In the genomic region with DNA sequence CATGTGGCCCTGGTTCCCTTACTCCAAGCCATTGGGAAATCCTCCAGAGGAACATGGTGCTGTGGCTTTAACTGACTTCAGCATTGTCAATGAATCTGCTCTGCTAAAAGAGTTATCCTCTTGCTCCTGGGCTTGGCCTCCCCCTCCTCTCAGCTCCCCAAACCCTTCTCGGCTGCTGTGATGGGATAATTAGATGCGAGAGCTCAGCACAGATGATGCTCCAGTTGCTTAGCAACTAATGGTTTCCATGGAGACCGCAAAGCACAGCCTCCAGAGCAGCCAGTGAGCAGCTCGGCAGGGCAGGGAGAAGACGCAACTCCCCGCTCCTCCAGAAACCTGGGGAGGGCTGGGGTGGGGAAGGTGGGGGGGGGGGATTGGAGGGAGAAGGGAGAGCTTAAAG, we compare ENCODE assay signal across 13 cellular contexts. TPM values are rescaled to one million over a fixed set of nuclear protein-coding genes. Genes with fewer than 3 reads are reported as not detected.
A peak's percentile ranks its signal among the peaks of the same experiment; 100 is the strongest.
DNase-seq lines count a peak whose midpoint lies in the region; TF ChIP-seq lines count a peak whose summit lies in the region.
"Had no signal": no experiment of that assay in that cellular context is flagged by ENCODE, and none has a peak within 500 bp of the region (broad histone marks: within the 10 kb centered on the region; RNA-seq: fewer than 3 reads in every experiment).

No MANE protein-coding gene starts in this region.

- H3K4me1 Mint-ChIP-seq in immature natural killer cell, result peaks cover 2 to 6% of the 10 kb centered on the region in 2 donors

- no TSS peak for BruUV-seq in A673 (replicated peaks; lab: Mats Ljungman, UMichigan)

- no peak for TF ChIP-seq CTCF in A673 (conservative IDR thresholded peaks at IDR 0.05; ENCODE audit: low read depth, low read length)

- H3K4me3 ChIP-seq in A673 (ENCODE audit: low read depth, low read length, poor library complexity, severe bottlenecking), result no peak overlapping the region
- H3K4me3 ChIP-seq: GM12878 had no signal

- H3K4me3 Mint-ChIP-seq in immature natural killer cell, result no peak overlapping the region
- H3K4me3 Mint-ChIP-seq: activated naive CD8-positive, alpha-beta T cell treated with anti-CD3 and anti-CD28 coated beads, Interleukin-2, amount 10 ng/mL, durations not matched to agents 7 days and 5 days; memory B cell had no signal

- intact Hi-C loops in A673 (cut with micrococcal nuclease; ENCODE audit: unreplicated experiment), result no loop called here

- H3K27ac Mint-ChIP-seq in immature natural killer cell, result no peak overlapping the region
- H3K27ac Mint-ChIP-seq: activated naive CD8-positive, alpha-beta T cell treated with anti-CD3 and anti-CD28 coated beads, Interleukin-2, amount 10 ng/mL, durations not matched to agents 7 days and 5 days; memory B cell had no signal

- CTCF ChIA-PET in A673 (lab: Charles Lee), result interaction anchor here (0.8 kb wide), 1 partner anchor 25 kb away, joined by 17 read pairs; no protein-coding TSS in a partner anchor

- H3K27ac ChIP-seq in A673 (ENCODE audit: low read depth, low read length, poor library complexity, severe bottlenecking), result no peak overlapping the region

- POLR2A ChIA-PET in A673 (lab: Charles Lee; ENCODE audit: low non-redundant PET), result no interaction called here

- no peaks in the 10 kb centered on the region for H3K27me3 ChIP-seq in A673 (replicated peaks; ENCODE audit: insufficient read depth, low read depth, low read length, poor library complexity)

- H3K36me3 ChIP-seq in A673 (ENCODE audit: insufficient read depth, low read length, poor library complexity, severe bottlenecking), result no peaks in the 10 kb centered on the region

- no peaks in the 10 kb centered on the region for H3K36me3 Mint-ChIP-seq in immature natural killer cell
- H3K36me3 Mint-ChIP-seq: activated naive CD8-positive, alpha-beta T cell treated with anti-CD3 and anti-CD28 coated beads, Interleukin-2, amount 10 ng/mL, durations not matched to agents 7 days and 5 days; memory B cell had no signal

- peak; percentile 59 for DNase-seq in A673 (ENCODE audit: low spot score)
- DNase-seq in HT1080 (ENCODE audit: low read depth), result peak; percentile 26
- DNase-seq in NCI-H748 treated with DMSO at 0.1 percent for 48 hours (lab: John Stamatoyannopoulos, UW), result peak; percentile 77
- peak; percentile 20 for DNase-seq in fibroblast of peridontal ligament (ENCODE audit: extremely low read depth)
- no peak for DNase-seq in MV-4-11 (lab: John Stamatoyannopoulos, UW)
- no peak for DNase-seq in UCSD-AML1 (lab: John Stamatoyannopoulos, UW; ENCODE audit: unreplicated experiment)
- no peak for DNase-seq in immature natural killer cell
- no peak for DNase-seq in LoVo (ENCODE audit: low spot score)
- DNase-seq: activated CD4-positive, alpha-beta T cell treated with anti-CD3 and anti-CD28 coated beads for 1 hour; activated naive CD8-positive, alpha-beta T cell treated with anti-CD3 and anti-CD28 coated beads, Interleukin-2, amount 10 ng/mL, durations not matched to agents 7 days and 5 days had no signal

- peaks cover 1 to 11% (median 7%) of the 10 kb centered on the region in 3 donors for H3K27me3 Mint-ChIP-seq in immature natural killer cell (ENCODE audit: low read depth in 3 of 3)

- H3K4me1 ChIP-seq in A673 (ENCODE audit: insufficient read depth, low read length, poor library complexity, severe bottlenecking), result no peaks in the 10 kb centered on the region

- H3K9me3 ChIP-seq in A673 (ENCODE audit: low read depth, low read length, poor library complexity, severe bottlenecking), result no peaks in the 10 kb centered on the region

- no peaks in the 10 kb centered on the region for H3K9me3 Mint-ChIP-seq in immature natural killer cell
- H3K9me3 Mint-ChIP-seq: activated naive CD8-positive, alpha-beta T cell treated with anti-CD3 and anti-CD28 coated beads, Interleukin-2, amount 10 ng/mL, durations not matched to agents 7 days and 5 days; memory B cell had no signal

RNA-seq across cellular contexts. Expression of a gene that starts 2.8 kb away (rescaled TPM):
- not detected in 2 replicates for total RNA-seq in A673 (2021)
- not detected in 2 replicates for total RNA-seq in HT1080 (2014; rRNA removed; shearing (Covaris generic))
- not detected in 2 replicates for polyA plus RNA-seq in HT1080 (2015; cell fraction: cytosol; rRNA removed)
- not detected in 2 replicates for polyA plus RNA-seq in HT1080 (2015; cell fraction: nucleus; rRNA removed)
- 1 to 10 TPM in 1 of 3 donors, under 1 TPM in 1, not detected in 1; 0.81 to 1.4 TPM for polyA plus RNA-seq in immature natural killer cell
- total RNA-seq: subcutaneous adipose tissue had no signal

RNA-seq across cellular contexts. Expression of a gene that starts 18.3 kb away (rescaled TPM):
- total RNA-seq in A673 (2021), result not detected in 2 replicates
- total RNA-seq in HT1080 (2014; rRNA removed; shearing (Covaris generic)), result not detected in 2 replicates
- not detected in 2 replicates for polyA plus RNA-seq in HT1080 (2015; cell fraction: cytosol; rRNA removed)
- polyA plus RNA-seq in HT1080 (2015; cell fraction: nucleus; rRNA removed), result not detected in 2 replicates
- not detected for polyA plus RNA-seq in immature natural killer cell
- total RNA-seq: activated naive CD8-positive, alpha-beta T cell treated with anti-CD3 and anti-CD28 coated beads, Interleukin-2, amount 10 ng/mL, durations not matched to agents 7 days and 5 days; GM12878; subcutaneous adipose tissue had no signal
- polyA plus RNA-seq: GM12878 had no signal

RNA-seq across cellular contexts. Expression of a gene that starts 27.5 kb away (rescaled TPM):
- 49.9 and 64.0 TPM in 2 replicates for total RNA-seq in A673 (2021)
- total RNA-seq in HT1080 (2014; rRNA removed; shearing (Covaris generic)), result 22.5 and 24.8 TPM in 2 replicates
- polyA plus RNA-seq in HT1080 (2015; cell fraction: cytosol; rRNA removed), result 34.0 and 41.3 TPM in 2 replicates
- 53.0 and 60.5 TPM in 2 replicates for polyA plus RNA-seq in HT1080 (2015; cell fraction: nucleus; rRNA removed)
- polyA plus RNA-seq in immature natural killer cell, result 10 to 100 TPM in 1 of 3 donors, 1 to 10 TPM in 1, not detected in 1; 2.2 to 10.5 TPM

RNA-seq across cellular contexts. Expression of a gene that starts 44.7 kb away (rescaled TPM):
- total RNA-seq in A673 (2021), result 56.7 and 57.4 TPM in 2 replicates
- total RNA-seq in HT1080 (2014; rRNA removed; shearing (Covaris generic)), result 12.4 and 14.1 TPM in 2 replicates
- polyA plus RNA-seq in HT1080 (2015; cell fraction: cytosol; rRNA removed), result 3.1 and 3.9 TPM in 2 replicates
- 58.6 and 70.2 TPM in 2 replicates for polyA plus RNA-seq in HT1080 (2015; cell fraction: nucleus; rRNA removed)
- 10 to 100 TPM in 2 of 3 donors, 1 to 10 TPM in 1; 9.1 to 17.1 (median 10.5) TPM for polyA plus RNA-seq in immature natural killer cell

Comparison
In these comparisons a context has a peak if more than half of its experiments do, and no peak if none do; other contexts are left out.
1. DNase-seq: peak in A673 (single experiment), HT1080 (single experiment), NCI-H748 treated with DMSO at 0.1 percent for 48 hours (single experiment) and fibroblast of peridontal ligament (single experiment); none in MV-4-11 (single experiment), UCSD-AML1 (single experiment), immature natural killer cell (0 of 3) and LoVo (single experiment).